Comparison of ENCODE assay signal across 18 cellular contexts in genomic region chr4:164023214-164023613, GRCh38.
A peak's percentile ranks its signal among the peaks of the same experiment; 100 is the strongest.
DNase-seq lines count a peak whose midpoint lies in the region; ATAC-seq and TF ChIP-seq lines count a peak whose summit lies in the region.
"Had no signal": no experiment of that assay in that cellular context is flagged by ENCODE, and none has a peak within 500 bp of the region (broad histone marks: within the 10 kb centered on the region; RNA-seq: fewer than 3 reads in every experiment).

No MANE protein-coding gene starts in this region.

- no peaks in the 10 kb centered on the region for H3K4me1 Mint-ChIP-seq in neural progenitor cell
- H3K4me1 Mint-ChIP-seq in mesothelial cell of epicardium: no peaks in the 10 kb centered on the region
- H3K4me1 Mint-ChIP-seq in naive thymus-derived CD8-positive, alpha-beta T cell: no peaks in the 10 kb centered on the region
- H3K4me1 Mint-ChIP-seq: naive B cell, T-helper 17 cell had no signal

- H3F3A ChIP-seq in neural progenitor cell (ENCODE audit: low read depth): no peaks in the 10 kb centered on the region

- ATAC-seq in GM18511 (IDR thresholded peaks at IDR 0.05; ENCODE audit: unreplicated experiment): peak; percentile 49
- ATAC-seq in naive thymus-derived CD8-positive, alpha-beta T cell: no peak
- ATAC-seq: left lobe of liver, T-helper 17 cell had no signal

- H3K4me3 ChIP-seq in H7 (ENCODE audit: insufficient read depth, low read depth, low read length) (no peak overlapping the region), neural progenitor cell (no peak overlapping the region)
- H3K4me3 ChIP-seq: BLaER1 treated with 17β-estradiol and CSF1 and Interleukin-3, amounts not matched to agents 10 nM and 100 nM; dorsolateral prefrontal cortex had no signal

- H2AFZ ChIP-seq in neural progenitor cell (replicated peaks): no peak overlapping the region

- H3K36me3 Mint-ChIP-seq in neural progenitor cell (no peaks in the 10 kb centered on the region), mesothelial cell of epicardium (no peaks in the 10 kb centered on the region)
- peaks cover 0 to 13% (median 4%) of the 10 kb centered on the region in 3 donors for H3K36me3 Mint-ChIP-seq in naive thymus-derived CD8-positive, alpha-beta T cell
- H3K36me3 Mint-ChIP-seq: naive B cell had no signal

- H3K4me1 ChIP-seq in neural progenitor cell: no peaks in the 10 kb centered on the region
- H3K4me1 ChIP-seq: BLaER1 treated with 17β-estradiol and CSF1 and Interleukin-3, amounts not matched to agents 10 nM and 100 nM had no signal

- DNase-seq in H7 (peak; percentile 0), OCI-M1 (lab: John Stamatoyannopoulos, UW) (peak; percentile 36), neural progenitor cell (ENCODE audit: low spot score) (peak; percentile 1), mesothelial cell of epicardium (ENCODE audit: low spot score in 2 of 2, unreplicated experiment in 2 of 2) (no peak), inferior parietal cortex (ENCODE audit: extremely low spot score) (no peak)
- no peak for DNase-seq in naive thymus-derived CD8-positive, alpha-beta T cell
- DNase-seq: activated CD4-positive, CD25-positive, alpha-beta regulatory T cell treated with anti-CD3 and anti-CD28 coated beads, Interleukin-2, amount 50 U/mL, for 72 hours; activated naive CD4-positive, alpha-beta T cell; dorsolateral prefrontal cortex; naive B cell; NCI-H1694; NCI-H510A treated with DMSO at 0.1 percent for 48 hours; substantia nigra; T-helper 17 cell had no signal

- H3K36me3 ChIP-seq in H7 (replicated peaks; ENCODE audit: control insufficient read depth, insufficient read depth, low read length) (no peaks in the 10 kb centered on the region), neural progenitor cell (no peaks in the 10 kb centered on the region)
- H3K36me3 ChIP-seq: BLaER1 treated with 17β-estradiol and CSF1 and Interleukin-3, amounts not matched to agents 10 nM and 100 nM had no signal

- peaks cover 22% of the 10 kb centered on the region for H3K9me3 Mint-ChIP-seq in neural progenitor cell
- peaks cover 31% of the 10 kb centered on the region for H3K9me3 Mint-ChIP-seq in mesothelial cell of epicardium
- peaks cover 0 to 28% (median 11%) of the 10 kb centered on the region in 9 donors for H3K9me3 Mint-ChIP-seq in naive thymus-derived CD8-positive, alpha-beta T cell

- H3K79me2 ChIP-seq in neural progenitor cell (ENCODE audit: low read depth): no peaks in the 10 kb centered on the region

- H3K27ac Mint-ChIP-seq in neural progenitor cell (no peak overlapping the region), mesothelial cell of epicardium (no peak overlapping the region)
- H3K27ac Mint-ChIP-seq in naive thymus-derived CD8-positive, alpha-beta T cell: peak overlapping the region in 1 of 10 donors; percentile 71
- H3K27ac Mint-ChIP-seq: naive B cell, T-helper 17 cell had no signal

- H3K27me3 Mint-ChIP-seq in neural progenitor cell (ENCODE audit: insufficient read depth, low read depth): no peaks in the 10 kb centered on the region
- H3K27me3 Mint-ChIP-seq in mesothelial cell of epicardium (ENCODE audit: low read depth): no peaks in the 10 kb centered on the region
- no peaks in the 10 kb centered on the region for H3K27me3 Mint-ChIP-seq in naive thymus-derived CD8-positive, alpha-beta T cell
- H3K27me3 Mint-ChIP-seq: T-helper 17 cell had no signal

- POLR2A ChIA-PET in naive thymus-derived CD8-positive, alpha-beta T cell (lab: Charles Lee): no interaction called here

- H3K27me3 ChIP-seq in H7 (ENCODE audit: control insufficient read depth, insufficient read depth, low read length): no peaks in the 10 kb centered on the region
- H3K27me3 ChIP-seq in neural progenitor cell: no peaks in the 10 kb centered on the region
- H3K27me3 ChIP-seq: BLaER1 treated with 17β-estradiol and CSF1 and Interleukin-3, amounts not matched to agents 10 nM and 100 nM; dorsolateral prefrontal cortex had no signal

- no peak overlapping the region for H3K27ac ChIP-seq in neural progenitor cell
- H3K27ac ChIP-seq: BLaER1 treated with 17β-estradiol and CSF1 and Interleukin-3, amounts not matched to agents 10 nM and 100 nM; dorsolateral prefrontal cortex; RWPE1 had no signal

- no peaks in the 10 kb centered on the region for H4K20me1 ChIP-seq in neural progenitor cell (ENCODE audit: low read depth)
- H4K20me1 ChIP-seq: BLaER1 treated with 17β-estradiol and CSF1 and Interleukin-3, amounts not matched to agents 10 nM and 100 nM had no signal

- no peaks in the 10 kb centered on the region for H3K9me3 ChIP-seq in neural progenitor cell (ENCODE audit: low read depth)

- H3K9ac ChIP-seq in neural progenitor cell: no peak overlapping the region
- H3K9ac ChIP-seq: BLaER1 treated with 17β-estradiol and CSF1 and Interleukin-3, amounts not matched to agents 10 nM and 100 nM had no signal

- no peak overlapping the region for H3K4me2 ChIP-seq in neural progenitor cell
- H3K4me2 ChIP-seq: BLaER1 treated with 17β-estradiol and CSF1 and Interleukin-3, amounts not matched to agents 10 nM and 100 nM had no signal

- H3K4me3 Mint-ChIP-seq in neural progenitor cell: no peak overlapping the region
- no peak overlapping the region for H3K4me3 Mint-ChIP-seq in mesothelial cell of epicardium
- H3K4me3 Mint-ChIP-seq in naive thymus-derived CD8-positive, alpha-beta T cell: no peak overlapping the region
- H3K4me3 Mint-ChIP-seq: naive B cell, T-helper 17 cell had no signal

- TF ChIP-seq CTCF in neural progenitor cell (IDR thresholded peaks at IDR 0.05) (peak; percentile 35), mesothelial cell of epicardium (IDR thresholded peaks at IDR 0.05; ENCODE audit: unreplicated experiment) (no peak)

Comparison
In these comparisons a context has a peak if more than half of its experiments do, and no peak if none do; other contexts are left out.
1. DNase-seq: peak in H7 (single experiment), OCI-M1 (single experiment) and neural progenitor cell (single experiment); none in mesothelial cell of epicardium (0 of 2), inferior parietal cortex (single experiment) and naive thymus-derived CD8-positive, alpha-beta T cell (0 of 10).